In the genomic region with DNA sequence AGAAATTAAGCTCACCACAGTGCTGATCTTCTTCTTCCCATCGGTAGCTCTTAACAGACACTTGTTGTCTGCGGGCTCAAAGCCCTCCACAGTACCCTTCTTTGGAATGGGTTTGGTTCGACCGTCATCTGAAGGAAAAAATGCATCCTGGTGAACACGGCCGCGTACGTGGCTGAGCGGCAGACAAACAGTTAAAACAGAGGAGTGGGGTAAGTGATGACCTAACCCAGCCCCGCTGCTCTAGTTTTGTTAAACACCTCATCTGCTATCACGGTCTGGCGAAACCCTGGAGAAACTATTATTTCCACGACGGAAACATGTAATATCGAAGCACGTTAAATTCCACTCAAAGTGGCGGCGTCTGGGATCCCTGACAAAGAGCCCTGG, we compare ENCODE assay signal across 8 cellular contexts. TPM values are rescaled to one million over a fixed set of nuclear protein-coding genes. Genes with fewer than 3 reads are reported as not detected.
DNase-seq lines count a peak whose midpoint lies in the region; ATAC-seq and TF ChIP-seq lines count a peak whose summit lies in the region.

No MANE protein-coding gene starts in this region.

- peak overlapping the region; percentile 88 for H3K27ac ChIP-seq in KOPT-K1 (ENCODE audit: low read depth, low read length, poor library complexity, severe bottlenecking)

- peak overlapping the region; percentile 86 to 90 for H3K4me3 ChIP-seq in cardiac fibroblast (replicated peaks in 1 of 2; ENCODE audit: low read depth in 2 of 2, low read length in 2 of 2)

- no peaks in the 10 kb centered on the region for H3K9me3 ChIP-seq in KOPT-K1 (ENCODE audit: insufficient read depth, low read length, poor library complexity, severe bottlenecking)

- no peak for ATAC-seq in HG03045 (IDR thresholded peaks at IDR 0.05; ENCODE audit: unreplicated experiment)
- no peak for ATAC-seq in GM18498 (IDR thresholded peaks at IDR 0.05; ENCODE audit: unreplicated experiment)

- H3K36me3 ChIP-seq in KOPT-K1 (ENCODE audit: insufficient read depth, low read length): peaks cover 45% of the 10 kb centered on the region

- DNase-seq in AG20443 (ENCODE audit: low spot score) (peak; percentile 49), cardiac fibroblast (ENCODE audit: low read depth in 2 of 2) (peak; percentile 30 to 50), lung microvascular endothelial cell (ENCODE audit: low read depth in 2 of 2) (peak; percentile 49 to 61), GM19238 (ENCODE audit: insufficient read length, low spot score) (no peak), AML-193 (lab: John Stamatoyannopoulos, UW) (no peak)

- no peak for TF ChIP-seq CTCF in cardiac fibroblast (IDR thresholded peaks at IDR 0.05; ENCODE audit: low read depth, low read length)

RNA-seq across cellular contexts. Expression of a gene that starts 0.7 kb away (rescaled TPM):
- total RNA-seq in lung microvascular endothelial cell: 158 and 164 TPM in 2 replicates

Comparison
In these comparisons a context has a peak if more than half of its experiments do, and no peak if none do; other contexts are left out.
1. DNase-seq: peak in AG20443 (single experiment), cardiac fibroblast (2 of 2) and lung microvascular endothelial cell (2 of 2); none in GM19238 (single experiment) and AML-193 (0 of 2).